1 cellular context compared by ENCODE assay signal in the genomic region with DNA sequence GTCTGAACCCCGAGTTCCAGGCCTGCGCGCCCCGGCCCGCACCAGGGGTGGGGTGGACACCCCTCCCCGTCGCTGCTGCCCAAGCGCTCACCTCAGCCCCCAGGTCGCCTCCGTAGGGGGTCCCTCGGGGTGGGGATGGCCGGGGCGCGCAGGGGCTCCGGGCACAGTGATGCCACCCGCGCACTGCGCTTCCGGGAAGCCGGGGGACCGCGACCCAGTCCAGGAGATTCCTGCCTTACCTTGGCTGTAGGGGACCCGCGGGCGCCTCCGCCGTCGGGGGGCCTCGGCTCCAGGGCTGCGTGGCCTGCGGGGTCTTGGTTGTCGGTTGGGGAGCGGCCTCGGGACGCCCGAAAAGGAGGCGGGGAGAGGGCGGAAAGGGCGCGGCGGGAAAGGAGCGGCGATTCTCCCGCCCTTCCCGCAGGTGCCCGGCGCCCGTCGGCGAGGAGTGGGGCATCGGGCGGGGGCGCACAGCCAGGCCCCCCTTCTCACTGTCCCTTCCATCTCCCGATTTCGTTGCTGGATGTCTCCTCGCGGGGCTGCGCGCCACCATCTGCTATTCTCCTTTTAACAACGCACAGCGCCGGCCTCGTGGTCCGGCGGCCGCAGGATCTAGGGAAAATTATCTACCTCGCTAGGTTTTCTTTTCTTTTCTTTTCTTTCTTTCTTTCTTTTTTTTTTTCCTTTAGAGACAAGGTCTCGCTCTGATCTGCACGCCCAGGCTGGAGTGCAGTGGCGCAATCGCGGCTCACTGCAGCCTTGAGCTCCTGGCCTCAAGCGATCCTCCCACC.
A peak's percentile ranks its signal among the peaks of the same experiment; 100 is the strongest.
TF ChIP-seq lines count a peak whose summit lies in the region.

A gene (minus strand): TSS at position 355 of the 788 bp plus-strand sequence. CDS start 3,323 bp downstream, outside the sequence.

TF ChIP-seq in HepG2, 621 proteins besides CTCF, POLR2A, EP300 and RAD21 (continued from another document and continues in another):
- TF ChIP-seq, protein P1, sequence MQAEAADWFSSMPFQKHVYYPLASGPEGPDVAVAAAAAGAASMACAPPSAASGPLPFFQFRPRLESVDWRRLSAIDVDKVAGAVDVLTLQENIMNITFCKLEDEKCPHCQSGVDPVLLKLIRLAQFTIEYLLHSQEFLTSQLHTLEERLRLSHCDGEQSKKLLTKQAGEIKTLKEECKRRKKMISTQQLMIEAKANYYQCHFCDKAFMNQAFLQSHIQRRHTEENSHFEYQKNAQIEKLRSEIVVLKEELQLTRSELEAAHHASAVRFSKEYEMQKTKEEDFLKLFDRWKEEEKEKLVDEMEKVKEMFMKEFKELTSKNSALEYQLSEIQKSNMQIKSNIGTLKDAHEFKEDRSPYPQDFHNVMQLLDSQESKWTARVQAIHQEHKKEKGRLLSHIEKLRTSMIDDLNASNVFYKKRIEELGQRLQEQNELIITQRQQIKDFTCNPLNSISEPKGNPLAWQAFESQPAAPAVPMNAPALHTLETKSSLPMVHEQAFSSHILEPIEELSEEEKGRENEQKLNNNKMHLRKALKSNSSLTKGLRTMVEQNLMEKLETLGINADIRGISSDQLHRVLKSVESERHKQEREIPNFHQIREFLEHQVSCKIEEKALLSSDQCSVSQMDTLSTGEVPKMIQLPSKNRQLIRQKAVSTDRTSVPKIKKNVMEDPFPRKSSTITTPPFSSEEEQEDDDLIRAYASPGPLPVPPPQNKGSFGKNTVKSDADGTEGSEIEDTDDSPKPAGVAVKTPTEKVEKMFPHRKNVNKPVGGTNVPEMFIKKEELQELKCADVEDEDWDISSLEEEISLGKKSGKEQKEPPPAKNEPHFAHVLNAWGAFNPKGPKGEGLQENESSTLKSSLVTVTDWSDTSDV (CRISPR knock-in tag; IDR thresholded peaks at IDR 0.05): peak; percentile 65
- TF ChIP-seq TMF1 (CRISPR knock-in tag; IDR thresholded peaks at IDR 0.05; ENCODE audit: low read depth) (no peak; the same call in none of the 2 replicates), NR2C2 (CRISPR knock-in tag; IDR thresholded peaks at IDR 0.05; ENCODE audit: borderline replicate concordance) (peak; percentile 7), ZSCAN9 (CRISPR knock-in tag; IDR thresholded peaks at IDR 0.05; ENCODE audit: borderline replicate concordance) (0 out of 2 replicates have a peak, but pooled peaks have one; percentile 28), YY1 (IDR thresholded peaks at IDR 0.05; ENCODE audit: insufficient read depth, insufficient replicate concordance, low read depth, low read length) (no peak), RBFOX2 (IDR thresholded peaks at IDR 0.05; ENCODE audit: low read depth, low read length) (peak; percentile 71), SIX4 (CRISPR knock-in tag; IDR thresholded peaks at IDR 0.05) (0 out of 2 replicates have a peak, but pooled peaks have one; percentile 4), ZNF331 (CRISPR knock-in tag; IDR thresholded peaks at IDR 0.05) (0 out of 2 replicates have a peak, but pooled peaks have one; percentile 21), ERF (CRISPR knock-in tag; IDR thresholded peaks at IDR 0.05) (no peak), FLYWCH1 (CRISPR knock-in tag; IDR thresholded peaks at IDR 0.05) (no peak), U2AF1 (optimal IDR thresholded peaks at IDR 0.05; ENCODE audit: low read depth, low read length) (no peak), HIVEP1 (CRISPR knock-in tag; IDR thresholded peaks at IDR 0.05) (peak; percentile 43; the same call in 1 of the 2 replicates), SALL1 (CRISPR knock-in tag; IDR thresholded peaks at IDR 0.05) (no peak), PHF21A (CRISPR knock-in tag; IDR thresholded peaks at IDR 0.05) (no peak; the same call in 1 of the 2 replicates), ZFP41 (CRISPR knock-in tag; IDR thresholded peaks at IDR 0.05; ENCODE audit: borderline replicate concordance) (no peak), NFYC (CRISPR knock-in tag; IDR thresholded peaks at IDR 0.05) (no peak), ZNF383 (CRISPR knock-in tag; IDR thresholded peaks at IDR 0.05; ENCODE audit: borderline replicate concordance) (no peak), FOSL2 (CRISPR knock-in tag; IDR thresholded peaks at IDR 0.05) (no peak), ISL2 (CRISPR knock-in tag; IDR thresholded peaks at IDR 0.05) (peak; percentile 51), ZNF816 (CRISPR knock-in tag; IDR thresholded peaks at IDR 0.05; ENCODE audit: borderline replicate concordance) (peak; percentile 52; the same call in 1 of the 2 replicates), ZNF274 (CRISPR knock-in tag; IDR thresholded peaks at IDR 0.05) (peak; percentile 84), ATRX (CRISPR knock-in tag; IDR thresholded peaks at IDR 0.05; ENCODE audit: borderline replicate concordance) (no peak), MED8 (CRISPR knock-in tag; IDR thresholded peaks at IDR 0.05; ENCODE audit: insufficient replicate concordance) (no peak), SCMH1 (CRISPR knock-in tag; IDR thresholded peaks at IDR 0.05; ENCODE audit: borderline replicate concordance) (no peak), AHR (CRISPR knock-in tag; IDR thresholded peaks at IDR 0.05) (no peak), NFE2 (CRISPR knock-in tag; IDR thresholded peaks at IDR 0.05) (no peak), NCOR1 (IDR thresholded peaks at IDR 0.05; ENCODE audit: borderline replicate concordance, low read length) (no peak), MBD4 (IDR thresholded peaks at IDR 0.05; ENCODE audit: borderline replicate concordance, low read length) (no peak), ZNF567 (CRISPR knock-in tag; IDR thresholded peaks at IDR 0.05; ENCODE audit: borderline replicate concordance) (no peak; the same call in 1 of the 2 replicates), MYNN (CRISPR knock-in tag; IDR thresholded peaks at IDR 0.05; ENCODE audit: low read depth) (no peak), STAG1 (CRISPR knock-in tag; IDR thresholded peaks at IDR 0.05) (no peak), CBFB (CRISPR knock-in tag; IDR thresholded peaks at IDR 0.05) (no peak), HOXA5 (CRISPR knock-in tag; IDR thresholded peaks at IDR 0.05) (peak; percentile 44; the same call in 1 of the 2 replicates), YEATS2 (CRISPR knock-in tag; IDR thresholded peaks at IDR 0.05; ENCODE audit: borderline replicate concordance) (no peak; the same call in 1 of the 2 replicates), ZFP36L1 (CRISPR knock-in tag; IDR thresholded peaks at IDR 0.05) (no peak), SETDB1 (CRISPR knock-in tag; IDR thresholded peaks at IDR 0.05; ENCODE audit: borderline replicate concordance) (no peak), HDAC6 (IDR thresholded peaks at IDR 0.05; ENCODE audit: low read depth, low read length) (no peak), ZNF615 (CRISPR knock-in tag; IDR thresholded peaks at IDR 0.05; ENCODE audit: borderline replicate concordance) (no peak), ZBTB38 (CRISPR knock-in tag; IDR thresholded peaks at IDR 0.05) (no peak; the same call in 1 of the 2 replicates), AGO1 (IDR thresholded peaks at IDR 0.05; ENCODE audit: low read depth, low read length, poor library complexity, severe bottlenecking) (no peak), ZC3H4 (CRISPR knock-in tag; IDR thresholded peaks at IDR 0.05; ENCODE audit: borderline replicate concordance) (no peak)
- TF ChIP-seq, protein P2, sequence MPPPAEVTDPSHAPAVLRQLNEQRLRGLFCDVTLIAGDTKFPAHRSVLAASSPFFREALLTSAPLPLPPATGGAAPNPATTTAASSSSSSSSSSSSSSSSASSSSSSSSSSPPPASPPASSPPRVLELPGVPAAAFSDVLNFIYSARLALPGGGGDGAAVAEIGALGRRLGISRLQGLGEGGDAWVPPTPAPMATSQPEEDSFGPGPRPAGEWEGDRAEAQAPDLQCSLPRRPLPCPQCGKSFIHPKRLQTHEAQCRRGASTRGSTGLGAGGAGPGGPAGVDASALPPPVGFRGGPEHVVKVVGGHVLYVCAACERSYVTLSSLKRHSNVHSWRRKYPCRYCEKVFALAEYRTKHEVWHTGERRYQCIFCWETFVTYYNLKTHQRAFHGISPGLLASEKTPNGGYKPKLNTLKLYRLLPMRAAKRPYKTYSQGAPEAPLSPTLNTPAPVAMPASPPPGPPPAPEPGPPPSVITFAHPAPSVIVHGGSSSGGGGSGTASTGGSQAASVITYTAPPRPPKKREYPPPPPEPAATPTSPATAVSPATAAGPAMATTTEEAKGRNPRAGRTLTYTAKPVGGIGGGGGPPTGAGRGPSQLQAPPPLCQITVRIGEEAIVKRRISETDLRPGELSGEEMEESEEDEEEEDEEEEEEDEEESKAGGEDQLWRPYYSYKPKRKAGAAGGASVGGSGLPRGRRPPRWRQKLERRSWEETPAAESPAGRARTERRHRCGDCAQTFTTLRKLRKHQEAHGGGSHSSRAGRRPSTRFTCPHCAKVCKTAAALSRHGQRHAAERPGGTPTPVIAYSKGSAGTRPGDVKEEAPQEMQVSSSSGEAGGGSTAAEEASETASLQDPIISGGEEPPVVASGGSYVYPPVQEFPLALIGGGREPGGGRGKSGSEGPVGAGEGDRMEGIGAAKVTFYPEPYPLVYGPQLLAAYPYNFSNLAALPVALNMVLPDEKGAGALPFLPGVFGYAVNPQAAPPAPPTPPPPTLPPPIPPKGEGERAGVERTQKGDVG (CRISPR knock-in tag; IDR thresholded peaks at IDR 0.05; ENCODE audit: borderline replicate concordance): no peak
- TF ChIP-seq, protein P3, sequence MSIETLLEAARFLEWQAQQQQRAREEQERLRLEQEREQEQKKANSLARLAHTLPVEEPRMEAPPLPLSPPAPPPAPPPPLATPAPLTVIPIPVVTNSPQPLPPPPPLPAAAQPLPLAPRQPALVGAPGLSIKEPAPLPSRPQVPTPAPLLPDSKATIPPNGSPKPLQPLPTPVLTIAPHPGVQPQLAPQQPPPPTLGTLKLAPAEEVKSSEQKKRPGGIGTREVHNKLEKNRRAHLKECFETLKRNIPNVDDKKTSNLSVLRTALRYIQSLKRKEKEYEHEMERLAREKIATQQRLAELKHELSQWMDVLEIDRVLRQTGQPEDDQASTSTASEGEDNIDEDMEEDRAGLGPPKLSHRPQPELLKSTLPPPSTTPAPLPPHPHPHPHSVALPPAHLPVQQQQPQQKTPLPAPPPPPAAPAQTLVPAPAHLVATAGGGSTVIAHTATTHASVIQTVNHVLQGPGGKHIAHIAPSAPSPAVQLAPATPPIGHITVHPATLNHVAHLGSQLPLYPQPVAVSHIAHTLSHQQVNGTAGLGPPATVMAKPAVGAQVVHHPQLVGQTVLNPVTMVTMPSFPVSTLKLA (IDR thresholded peaks at IDR 0.05): no peak
- TF ChIP-seq, protein P4, sequence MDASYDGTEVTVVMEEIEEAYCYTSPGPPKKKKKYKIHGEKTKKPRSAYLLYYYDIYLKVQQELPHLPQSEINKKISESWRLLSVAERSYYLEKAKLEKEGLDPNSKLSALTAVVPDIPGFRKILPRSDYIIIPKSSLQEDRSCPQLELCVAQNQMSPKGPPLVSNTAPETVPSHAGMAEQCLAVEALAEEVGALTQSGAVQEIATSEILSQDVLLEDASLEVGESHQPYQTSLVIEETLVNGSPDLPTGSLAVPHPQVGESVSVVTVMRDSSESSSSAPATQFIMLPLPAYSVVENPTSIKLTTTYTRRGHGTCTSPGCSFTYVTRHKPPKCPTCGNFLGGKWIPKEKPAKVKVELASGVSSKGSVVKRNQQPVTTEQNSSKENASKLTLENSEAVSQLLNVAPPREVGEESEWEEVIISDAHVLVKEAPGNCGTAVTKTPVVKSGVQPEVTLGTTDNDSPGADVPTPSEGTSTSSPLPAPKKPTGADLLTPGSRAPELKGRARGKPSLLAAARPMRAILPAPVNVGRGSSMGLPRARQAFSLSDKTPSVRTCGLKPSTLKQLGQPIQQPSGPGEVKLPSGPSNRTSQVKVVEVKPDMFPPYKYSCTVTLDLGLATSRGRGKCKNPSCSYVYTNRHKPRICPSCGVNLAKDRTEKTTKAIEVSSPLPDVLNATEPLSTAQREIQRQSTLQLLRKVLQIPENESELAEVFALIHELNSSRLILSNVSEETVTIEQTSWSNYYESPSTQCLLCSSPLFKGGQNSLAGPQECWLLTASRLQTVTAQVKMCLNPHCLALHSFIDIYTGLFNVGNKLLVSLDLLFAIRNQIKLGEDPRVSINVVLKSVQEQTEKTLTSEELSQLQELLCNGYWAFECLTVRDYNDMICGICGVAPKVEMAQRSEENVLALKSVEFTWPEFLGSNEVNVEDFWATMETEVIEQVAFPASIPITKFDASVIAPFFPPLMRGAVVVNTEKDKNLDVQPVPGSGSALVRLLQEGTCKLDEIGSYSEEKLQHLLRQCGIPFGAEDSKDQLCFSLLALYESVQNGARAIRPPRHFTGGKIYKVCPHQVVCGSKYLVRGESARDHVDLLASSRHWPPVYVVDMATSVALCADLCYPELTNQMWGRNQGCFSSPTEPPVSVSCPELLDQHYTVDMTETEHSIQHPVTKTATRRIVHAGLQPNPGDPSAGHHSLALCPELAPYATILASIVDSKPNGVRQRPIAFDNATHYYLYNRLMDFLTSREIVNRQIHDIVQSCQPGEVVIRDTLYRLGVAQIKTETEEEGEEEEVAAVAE (CRISPR knock-in tag; IDR thresholded peaks at IDR 0.05; ENCODE audit: borderline replicate concordance): no peak
- TF ChIP-seq, protein P5, sequence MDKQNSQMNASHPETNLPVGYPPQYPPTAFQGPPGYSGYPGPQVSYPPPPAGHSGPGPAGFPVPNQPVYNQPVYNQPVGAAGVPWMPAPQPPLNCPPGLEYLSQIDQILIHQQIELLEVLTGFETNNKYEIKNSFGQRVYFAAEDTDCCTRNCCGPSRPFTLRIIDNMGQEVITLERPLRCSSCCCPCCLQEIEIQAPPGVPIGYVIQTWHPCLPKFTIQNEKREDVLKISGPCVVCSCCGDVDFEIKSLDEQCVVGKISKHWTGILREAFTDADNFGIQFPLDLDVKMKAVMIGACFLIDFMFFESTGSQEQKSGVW (CRISPR knock-in tag; IDR thresholded peaks at IDR 0.05; ENCODE audit: borderline replicate concordance): 0 out of 2 replicates have a peak, but pooled peaks have one; percentile 15
- TF ChIP-seq, protein P6, sequence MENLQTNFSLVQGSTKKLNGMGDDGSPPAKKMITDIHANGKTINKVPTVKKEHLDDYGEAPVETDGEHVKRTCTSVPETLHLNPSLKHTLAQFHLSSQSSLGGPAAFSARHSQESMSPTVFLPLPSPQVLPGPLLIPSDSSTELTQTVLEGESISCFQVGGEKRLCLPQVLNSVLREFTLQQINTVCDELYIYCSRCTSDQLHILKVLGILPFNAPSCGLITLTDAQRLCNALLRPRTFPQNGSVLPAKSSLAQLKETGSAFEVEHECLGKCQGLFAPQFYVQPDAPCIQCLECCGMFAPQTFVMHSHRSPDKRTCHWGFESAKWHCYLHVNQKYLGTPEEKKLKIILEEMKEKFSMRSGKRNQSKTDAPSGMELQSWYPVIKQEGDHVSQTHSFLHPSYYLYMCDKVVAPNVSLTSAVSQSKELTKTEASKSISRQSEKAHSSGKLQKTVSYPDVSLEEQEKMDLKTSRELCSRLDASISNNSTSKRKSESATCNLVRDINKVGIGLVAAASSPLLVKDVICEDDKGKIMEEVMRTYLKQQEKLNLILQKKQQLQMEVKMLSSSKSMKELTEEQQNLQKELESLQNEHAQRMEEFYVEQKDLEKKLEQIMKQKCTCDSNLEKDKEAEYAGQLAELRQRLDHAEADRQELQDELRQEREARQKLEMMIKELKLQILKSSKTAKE (CRISPR knock-in tag; IDR thresholded peaks at IDR 0.05; ENCODE audit: borderline replicate concordance): 0 out of 2 replicates have a peak, but pooled peaks have one; percentile 7
- TF ChIP-seq, protein P7, sequence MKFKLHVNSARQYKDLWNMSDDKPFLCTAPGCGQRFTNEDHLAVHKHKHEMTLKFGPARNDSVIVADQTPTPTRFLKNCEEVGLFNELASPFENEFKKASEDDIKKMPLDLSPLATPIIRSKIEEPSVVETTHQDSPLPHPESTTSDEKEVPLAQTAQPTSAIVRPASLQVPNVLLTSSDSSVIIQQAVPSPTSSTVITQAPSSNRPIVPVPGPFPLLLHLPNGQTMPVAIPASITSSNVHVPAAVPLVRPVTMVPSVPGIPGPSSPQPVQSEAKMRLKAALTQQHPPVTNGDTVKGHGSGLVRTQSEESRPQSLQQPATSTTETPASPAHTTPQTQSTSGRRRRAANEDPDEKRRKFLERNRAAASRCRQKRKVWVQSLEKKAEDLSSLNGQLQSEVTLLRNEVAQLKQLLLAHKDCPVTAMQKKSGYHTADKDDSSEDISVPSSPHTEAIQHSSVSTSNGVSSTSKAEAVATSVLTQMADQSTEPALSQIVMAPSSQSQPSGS (CRISPR knock-in tag; IDR thresholded peaks at IDR 0.05): no peak
